ENCODE assay signal across 13 cellular contexts in genomic region chr1:4654764-4655673, GRCh38. TPM values are rescaled to one million over a fixed set of nuclear protein-coding genes. Genes with fewer than 3 reads are reported as not detected.
A peak's percentile ranks its signal among the peaks of the same experiment; 100 is the strongest.
DNase-seq lines count a peak whose midpoint lies in the region; TF ChIP-seq lines count a peak whose summit lies in the region.
"Had no signal": no experiment of that assay in that cellular context is flagged by ENCODE, and none has a peak within 500 bp of the region (broad histone marks: within the 10 kb centered on the region; RNA-seq: fewer than 3 reads in every experiment).

No MANE protein-coding gene starts in this region.

- H3K27me3 Mint-ChIP-seq in neural progenitor cell (ENCODE audit: insufficient read depth, low read depth) = peaks cover 21% of the 10 kb centered on the region

- peaks cover 32% of the 10 kb centered on the region for H4K20me1 ChIP-seq in neural progenitor cell (ENCODE audit: low read depth)

- WGBS in ectodermal cell, 2 experiments = 0 to 1% methylated on average over 142 of the region's 142 CpGs

- H3K27ac Mint-ChIP-seq in neural progenitor cell = no peak overlapping the region
- H3K27ac Mint-ChIP-seq: activated T-helper 2 cell treated with anti-CD3 and anti-CD28 coated beads, Interferon-gamma antibody, Interleukin-2, Interleukin-4, amounts not matched to agents 10 μg/mL and 5 μg/mL and 100 μg/mL, durations not matched to agents 14 hours and 24 hours and 36 hours; dendritic cell treated with granulocyte-macrophage colony-stimulating factor and Interleukin-4, amounts not matched to agents 40 ng/mL and 50 ng/mL, for 4 days had no signal

- no peak overlapping the region for H3K9ac ChIP-seq in neural progenitor cell

- peaks cover 31% of the 10 kb centered on the region for H3F3A ChIP-seq in neural progenitor cell (ENCODE audit: low read depth)

- H3K4me1 Mint-ChIP-seq in neural progenitor cell = peaks cover 44% of the 10 kb centered on the region

- no peaks in the 10 kb centered on the region for H3K79me2 ChIP-seq in neural progenitor cell (ENCODE audit: low read depth)

- H2AFZ ChIP-seq in neural progenitor cell (replicated peaks) = peak overlapping the region; percentile 92

- H3K4me1 ChIP-seq in ectodermal cell (ENCODE audit: control insufficient read depth, insufficient read depth, low read length) = peaks cover 32% of the 10 kb centered on the region
- H3K4me1 ChIP-seq in neural progenitor cell = peaks cover 34% of the 10 kb centered on the region
- H3K4me1 ChIP-seq in SJCRH30 = no peaks in the 10 kb centered on the region
- H3K4me1 ChIP-seq: HAP-1 had no signal

- H3K4me3 Mint-ChIP-seq in neural progenitor cell = peak overlapping the region; percentile 83
- H3K4me3 Mint-ChIP-seq: dendritic cell treated with granulocyte-macrophage colony-stimulating factor and Interleukin-4, amounts not matched to agents 40 ng/mL and 50 ng/mL, for 4 days had no signal

- peak overlapping the region; percentile 95 for H3K4me2 ChIP-seq in neural progenitor cell

- DNase-seq in AG10803 (ENCODE audit: low read depth) (no peak), H7 (peak; percentile 83), neural progenitor cell (ENCODE audit: low spot score) (peak; percentile 85), SJCRH30 (no peak), HK-2 (ENCODE audit: unreplicated experiment) (no peak), superior temporal gyrus (ENCODE audit: extremely low spot score) (no peak)
- no peak for DNase-seq in activated naive CD4-positive, alpha-beta T cell treated with anti-CD3 and anti-CD28 coated beads, Interleukin-2, amount 50 U/mL, for 16 hours
- DNase-seq: kidney, OCI-M1 had no signal

- TF ChIP-seq CTCF in AG10803 (conservative IDR thresholded peaks at IDR 0.05; ENCODE audit: low read length) (no peak), neural progenitor cell (IDR thresholded peaks at IDR 0.05) (no peak)

- H3K27me3 ChIP-seq in H7 (ENCODE audit: control insufficient read depth, insufficient read depth, low read length) (peaks cover 54% of the 10 kb centered on the region), ectodermal cell (ENCODE audit: control insufficient read depth, insufficient read depth, low read length, poor library complexity, severe bottlenecking) (peaks cover 80% of the 10 kb centered on the region), neural progenitor cell (peaks cover 98% of the 10 kb centered on the region), SJCRH30 (peaks cover 8% of the 10 kb centered on the region)

- H3K36me3 Mint-ChIP-seq in neural progenitor cell = no peaks in the 10 kb centered on the region

- no peak overlapping the region for H3K27ac ChIP-seq in ectodermal cell (ENCODE audit: insufficient read depth, low read depth, low read length, poor library complexity, severe bottlenecking)
- H3K27ac ChIP-seq in neural progenitor cell = no peak overlapping the region
- no peak overlapping the region for H3K27ac ChIP-seq in SJCRH30

- H3K4me3 ChIP-seq in AG10803 (ENCODE audit: low read length) = peak overlapping the region; percentile 49
- peak overlapping the region; percentile 63 for H3K4me3 ChIP-seq in H7 (ENCODE audit: insufficient read depth, low read depth, low read length)
- H3K4me3 ChIP-seq in ectodermal cell (ENCODE audit: insufficient read depth, low read depth, low read length) = peak overlapping the region; percentile 34
- H3K4me3 ChIP-seq in neural progenitor cell = peak overlapping the region; percentile 57
- H3K4me3 ChIP-seq in SJCRH30 = no peak overlapping the region
- H3K4me3 ChIP-seq: HAP-1 had no signal

- H3K9me3 Mint-ChIP-seq in neural progenitor cell = no peaks in the 10 kb centered on the region
- H3K9me3 Mint-ChIP-seq: activated T-helper 2 cell treated with anti-CD3 and anti-CD28 coated beads, Interferon-gamma antibody, Interleukin-2, Interleukin-4, amounts not matched to agents 10 μg/mL and 5 μg/mL and 100 μg/mL, durations not matched to agents 14 hours and 24 hours and 36 hours; dendritic cell treated with granulocyte-macrophage colony-stimulating factor and Interleukin-4, amounts not matched to agents 40 ng/mL and 50 ng/mL, for 4 days had no signal

- no peaks in the 10 kb centered on the region for H3K36me3 ChIP-seq in H7 (replicated peaks; ENCODE audit: control insufficient read depth, insufficient read depth, low read length)
- H3K36me3 ChIP-seq in ectodermal cell (ENCODE audit: control insufficient read depth, insufficient read depth, low read length) = no peaks in the 10 kb centered on the region
- H3K36me3 ChIP-seq in neural progenitor cell = no peaks in the 10 kb centered on the region
- H3K36me3 ChIP-seq in SJCRH30 = no peaks in the 10 kb centered on the region
- H3K36me3 ChIP-seq: HAP-1 had no signal

- H3K9me3 ChIP-seq in ectodermal cell (ENCODE audit: control insufficient read depth, low read length) (no peaks in the 10 kb centered on the region), neural progenitor cell (ENCODE audit: low read depth) (no peaks in the 10 kb centered on the region), SJCRH30 (replicated peaks) (no peaks in the 10 kb centered on the region)
- H3K9me3 ChIP-seq: HAP-1 had no signal

RNA-seq across cellular contexts. Expression of gene AJAP1, which starts 0.6 kb away (rescaled TPM):
- total RNA-seq in H7 (2014; rRNA removed; shearing (Covaris generic)) = 13.2 and 15.1 TPM in 2 replicates
- 1.2 TPM for polyA plus RNA-seq in ectodermal cell (2013, experiment 1 of 4)
- polyA plus RNA-seq in ectodermal cell (2013, experiment 2 of 4) = 0.53 TPM
- 1.3 TPM for polyA plus RNA-seq in ectodermal cell (2013, experiment 3 of 4)
- polyA plus RNA-seq in ectodermal cell (2013, experiment 4 of 4) = 1.0 TPM
- total RNA-seq in neural progenitor cell (ENCODE audit: low replicate concordance) = 0.19 and 0.21 TPM in 2 replicates
- total RNA-seq in SJCRH30 (2014; rRNA removed; shearing (Covaris generic)) = not detected in 2 replicates
- total RNA-seq: activated T-helper 2 cell treated with anti-CD3 and anti-CD28 coated beads, Interferon-gamma antibody, Interleukin-2, Interleukin-4, amounts not matched to agents 10 μg/mL and 5 μg/mL and 100 μg/mL, durations not matched to agents 14 hours and 24 hours and 36 hours had no signal

Comparison
In these comparisons a context has a peak if more than half of its experiments do, and no peak if none do; other contexts are left out.
1. DNase-seq: peak in H7 (single experiment) and neural progenitor cell (single experiment); none in AG10803 (single experiment), SJCRH30 (0 of 2), activated naive CD4-positive, alpha-beta T cell treated with anti-CD3 and anti-CD28 coated beads, Interleukin-2, amount 50 U/mL, for 16 hours (single experiment), HK-2 (single experiment) and superior temporal gyrus (single experiment).
2. RNA of gene AJAP1, which starts 0.6 kb away (total RNA-seq): 13.2 to 15.1 TPM in H7; 0.19 to 0.21 TPM in neural progenitor cell and not detected in SJCRH30; every median in the first group is over 10 times any median in the second.